Comparison of ENCODE assay signal across 19 cellular contexts in the genomic region with DNA sequence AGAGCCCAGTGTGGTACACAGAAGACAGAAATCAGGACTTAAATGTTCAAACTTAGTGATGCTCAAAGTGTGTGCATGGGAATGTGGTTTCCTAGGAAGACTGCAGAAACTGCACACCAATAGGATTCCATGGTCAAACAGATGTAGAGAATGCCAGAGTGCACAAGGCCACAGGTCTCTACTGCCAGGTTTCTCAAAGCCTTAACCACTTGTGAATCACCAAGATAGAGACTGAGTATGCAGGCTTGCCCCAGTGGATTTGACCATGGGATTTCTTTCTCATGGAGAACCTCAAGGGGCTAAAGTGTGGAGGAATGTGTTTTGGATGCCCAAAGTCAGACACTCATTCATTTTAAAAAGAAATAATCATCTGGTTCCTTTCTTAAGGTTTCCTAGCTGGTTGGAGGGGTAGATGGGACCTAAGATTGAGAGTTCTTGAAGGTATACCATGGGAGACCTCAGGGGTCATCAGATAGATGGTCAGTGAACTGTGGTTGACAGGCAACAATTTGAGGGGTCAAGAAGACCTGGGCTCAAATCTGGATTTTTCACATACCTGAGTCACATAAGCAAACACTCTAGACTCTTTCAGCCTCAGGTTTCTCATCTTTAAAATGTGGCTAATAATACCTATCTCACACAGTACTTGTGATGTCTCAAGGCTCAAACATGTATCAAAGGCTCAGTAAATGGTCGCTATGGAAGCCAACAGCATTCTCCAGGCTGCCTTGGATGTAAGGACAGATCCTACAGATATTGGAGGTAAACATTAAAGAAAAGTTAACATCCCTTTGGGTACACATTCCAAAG.
DNase-seq lines count a peak whose midpoint lies in the region; ATAC-seq and TF ChIP-seq lines count a peak whose summit lies in the region.
"Had no signal": no experiment of that assay in that cellular context is flagged by ENCODE, and none has a peak within 500 bp of the region (broad histone marks: within the 10 kb centered on the region; RNA-seq: fewer than 3 reads in every experiment).

No MANE protein-coding gene starts in this region.

- H3K79me1 ChIP-seq in IMR-90 (ENCODE audit: low read depth in 1 of 2, low read length in 2 of 2): no peaks in the 10 kb centered on the region

- H3K4me2 ChIP-seq in IMR-90 (ENCODE audit: low read depth, low read length): no peak overlapping the region

- CTCF ChIA-PET in IMR-90 (lab: Yijun Ruan, JAX): no interaction called here

- TF ChIP-seq POLR2A in IMR-90 (IDR thresholded peaks at IDR 0.05; ENCODE audit: low read depth, low read length) (no peak), esophagus muscularis mucosa (IDR thresholded peaks at IDR 0.05; ENCODE audit: low read depth) (no peak)

- peak; percentile 68 for DNase-seq in AG10803 (ENCODE audit: low read depth)
- DNase-seq in IMR-90: peak; percentile 46
- DNase-seq in esophagus muscularis mucosa (ENCODE audit: extremely low spot score): peak; percentile 89
- peak; percentile 77 for DNase-seq in myocyte (ENCODE audit: low read depth)
- no peak for DNase-seq in NCI-H1092 treated with DMSO at 0.1 percent for 48 hours (lab: John Stamatoyannopoulos, UW)
- no peak for DNase-seq in epidermal melanocyte (ENCODE audit: insufficient read length, low spot score)
- DNase-seq: C1 segment of cervical spinal cord, DND-41, H7, MM.1S, NCI-H1092, NCI-H146, NCI-H2029 treated with DMSO at 0.1 percent for 48 hours, NCI-H2171, NCI-H446, NCI-H69 had no signal

- no peak overlapping the region for H2AK5ac ChIP-seq in IMR-90 (ENCODE audit: low read depth, low read length)

- TF ChIP-seq RAD21 in IMR-90 (IDR thresholded peaks at IDR 0.05; ENCODE audit: low read length): no peak

- H3K27me3 ChIP-seq in IMR-90 (ENCODE audit: control insufficient read depth, insufficient read depth, low read length) (no peaks in the 10 kb centered on the region), esophagus muscularis mucosa (no peaks in the 10 kb centered on the region)

- no peak overlapping the region for H3K4ac ChIP-seq in IMR-90 (ENCODE audit: low read depth, low read length)

- H2AK9ac ChIP-seq in IMR-90 (replicated peaks; ENCODE audit: low read depth, low read length, poor library complexity): no peak overlapping the region

- no peaks in the 10 kb centered on the region for H4K20me1 ChIP-seq in IMR-90 (ENCODE audit: insufficient read depth, low read length)

- TF ChIP-seq CTCF in AG10803 (conservative IDR thresholded peaks at IDR 0.05; ENCODE audit: low read length) (no peak), IMR-90 (conservative IDR thresholded peaks at IDR 0.05; ENCODE audit: low read depth, low read length) (no peak), esophagus muscularis mucosa (IDR thresholded peaks at IDR 0.05) (no peak)

- H2BK120ac ChIP-seq in IMR-90 (ENCODE audit: low read depth, low read length): no peak overlapping the region

- no peak overlapping the region for H3K14ac ChIP-seq in IMR-90 (replicated peaks; ENCODE audit: low read depth, low read length)

- no peak overlapping the region for H4K8ac ChIP-seq in IMR-90 (ENCODE audit: low read depth in 2 of 2, low read length in 2 of 2)

- no peak overlapping the region for H3K9ac ChIP-seq in IMR-90 (ENCODE audit: low read depth, low read length)

- no peak overlapping the region for H4K5ac ChIP-seq in IMR-90 (ENCODE audit: low read depth, low read length)

- dilution Hi-C loops in IMR-90 (cut with HindIII; ENCODE audit: low sequenced_read_pairs, unreplicated experiment): no loop called here

- H2BK15ac ChIP-seq in IMR-90 (ENCODE audit: low read depth, low read length): no peak overlapping the region

- H3K4me3 ChIP-seq in AG10803 (ENCODE audit: low read length) (no peak overlapping the region), IMR-90 (ENCODE audit: insufficient read depth, low read depth, low read length) (no peak overlapping the region), esophagus muscularis mucosa (no peak overlapping the region)

- peak overlapping the region; percentile 6; the same call in 1 of the 2 replicates for H3K23ac ChIP-seq in IMR-90 (ENCODE audit: low read depth, low read length)

- no CpG with 5 or more reads among the region's 1 CpG for WGBS in IMR-90 (ENCODE audit: extremely low coverage in 2 of 2, insufficient read length in 1 of 2), 2 experiments
- WGBS in esophagus muscularis mucosa: 88% methylated on average over 1 of the region's 1 CpG

- no peaks in the 10 kb centered on the region for H3K36me3 ChIP-seq in IMR-90 (ENCODE audit: control insufficient read depth, insufficient read depth, low read length)
- H3K36me3 ChIP-seq in esophagus muscularis mucosa: no peaks in the 10 kb centered on the region

- no peaks in the 10 kb centered on the region for H3K9me3 ChIP-seq in IMR-90 (ENCODE audit: control insufficient read depth, insufficient read depth, low read length)
- H3K9me3 ChIP-seq in esophagus muscularis mucosa: no peaks in the 10 kb centered on the region

- H2BK20ac ChIP-seq in IMR-90 (ENCODE audit: low read depth, low read length): no peak overlapping the region

- intact Hi-C loops in IMR-90 (cut with micrococcal nuclease) (no loop called here), esophagus muscularis mucosa (cut with DNase I) (no loop called here)

- no peak overlapping the region for H2AFZ ChIP-seq in IMR-90 (replicated peaks; ENCODE audit: low read length, poor library complexity)

- H3K9me1 ChIP-seq in IMR-90 (ENCODE audit: insufficient read depth, low read length): peaks cover 6% of the 10 kb centered on the region

- H4K91ac ChIP-seq in IMR-90 (ENCODE audit: insufficient read depth, low read depth, low read length): no peak overlapping the region

- H3K4me1 ChIP-seq in IMR-90 (ENCODE audit: control insufficient read depth, insufficient read depth, low read length) (no peaks in the 10 kb centered on the region; the same call in 1 of the 2 replicates), esophagus muscularis mucosa (no peaks in the 10 kb centered on the region)

- BruUV-seq in IMR-90 (replicated peaks; lab: Mats Ljungman, UMichigan): no TSS peak

- H3K27ac ChIP-seq in IMR-90 (ENCODE audit: insufficient read depth, low read length): no peak overlapping the region
- peak overlapping the region in 2 of 4 donors; percentile 6 to 53 for H3K27ac ChIP-seq in esophagus muscularis mucosa (replicated peaks in 1 of 4)
- H3K27ac ChIP-seq: HL-60 had no signal

- in situ Hi-C loops in IMR-90 (cut with MboI; ENCODE audit: low sequenced_read_pairs): no loop called here

- no peak overlapping the region for H3K56ac ChIP-seq in IMR-90 (ENCODE audit: extremely low read depth, insufficient read depth, low read length)

- no peak overlapping the region for H2BK5ac ChIP-seq in IMR-90 (ENCODE audit: low read depth, low read length, poor library complexity, severe bottlenecking)

- ATAC-seq in IMR-90 (ENCODE audit: low read depth) (no peak), HG02970 (IDR thresholded peaks at IDR 0.05; ENCODE audit: low FRiP score, unreplicated experiment) (no peak)
- ATAC-seq: Panc1 had no signal

- no peak for TF ChIP-seq EP300 in esophagus muscularis mucosa (IDR thresholded peaks at IDR 0.05)

- H3K18ac ChIP-seq in IMR-90 (ENCODE audit: low read depth, low read length): no peak overlapping the region

- POLR2A ChIA-PET in IMR-90 (lab: Charles Lee; ENCODE audit: unreplicated experiment): no interaction called here

TF ChIP-seq in IMR-90, 13 proteins besides CTCF, POLR2A, EP300 and RAD21:
- TF ChIP-seq CHD1 (IDR thresholded peaks at IDR 0.05; ENCODE audit: low read depth, low read length) (no peak), FOS (IDR thresholded peaks at IDR 0.05; ENCODE audit: low read depth, low read length) (no peak), BHLHE40 (IDR thresholded peaks at IDR 0.05; ENCODE audit: low read depth, low read length) (no peak), RFX5 (IDR thresholded peaks at IDR 0.05; ENCODE audit: low read depth, low read length) (no peak), MXI1 (IDR thresholded peaks at IDR 0.05; ENCODE audit: borderline replicate concordance, low read depth, low read length) (no peak), SMC3 (IDR thresholded peaks at IDR 0.05; ENCODE audit: low read depth, low read length) (no peak), NFE2L2 (IDR thresholded peaks at IDR 0.05; ENCODE audit: low read depth, low read length) (no peak), MAFK (IDR thresholded peaks at IDR 0.05; ENCODE audit: low read depth, low read length) (no peak), CEBPB (IDR thresholded peaks at IDR 0.05; ENCODE audit: low read depth, low read length) (no peak), RCOR1 (IDR thresholded peaks at IDR 0.05; ENCODE audit: insufficient replicate concordance, low read length) (no peak)
- TF ChIP-seq, protein P1, sequence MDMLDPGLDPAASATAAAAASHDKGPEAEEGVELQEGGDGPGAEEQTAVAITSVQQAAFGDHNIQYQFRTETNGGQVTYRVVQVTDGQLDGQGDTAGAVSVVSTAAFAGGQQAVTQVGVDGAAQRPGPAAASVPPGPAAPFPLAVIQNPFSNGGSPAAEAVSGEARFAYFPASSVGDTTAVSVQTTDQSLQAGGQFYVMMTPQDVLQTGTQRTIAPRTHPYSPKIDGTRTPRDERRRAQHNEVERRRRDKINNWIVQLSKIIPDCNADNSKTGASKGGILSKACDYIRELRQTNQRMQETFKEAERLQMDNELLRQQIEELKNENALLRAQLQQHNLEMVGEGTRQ (IDR thresholded peaks at IDR 0.05; ENCODE audit: low read depth, low read length): no peak

Comparison
In these comparisons a context has a peak if more than half of its experiments do, and no peak if none do; other contexts are left out.
1. DNase-seq: peak in AG10803 (single experiment), IMR-90 (single experiment), esophagus muscularis mucosa (single experiment) and myocyte (single experiment); none in NCI-H1092 treated with DMSO at 0.1 percent for 48 hours (single experiment) and epidermal melanocyte (single experiment).